In the genomic region with DNA sequence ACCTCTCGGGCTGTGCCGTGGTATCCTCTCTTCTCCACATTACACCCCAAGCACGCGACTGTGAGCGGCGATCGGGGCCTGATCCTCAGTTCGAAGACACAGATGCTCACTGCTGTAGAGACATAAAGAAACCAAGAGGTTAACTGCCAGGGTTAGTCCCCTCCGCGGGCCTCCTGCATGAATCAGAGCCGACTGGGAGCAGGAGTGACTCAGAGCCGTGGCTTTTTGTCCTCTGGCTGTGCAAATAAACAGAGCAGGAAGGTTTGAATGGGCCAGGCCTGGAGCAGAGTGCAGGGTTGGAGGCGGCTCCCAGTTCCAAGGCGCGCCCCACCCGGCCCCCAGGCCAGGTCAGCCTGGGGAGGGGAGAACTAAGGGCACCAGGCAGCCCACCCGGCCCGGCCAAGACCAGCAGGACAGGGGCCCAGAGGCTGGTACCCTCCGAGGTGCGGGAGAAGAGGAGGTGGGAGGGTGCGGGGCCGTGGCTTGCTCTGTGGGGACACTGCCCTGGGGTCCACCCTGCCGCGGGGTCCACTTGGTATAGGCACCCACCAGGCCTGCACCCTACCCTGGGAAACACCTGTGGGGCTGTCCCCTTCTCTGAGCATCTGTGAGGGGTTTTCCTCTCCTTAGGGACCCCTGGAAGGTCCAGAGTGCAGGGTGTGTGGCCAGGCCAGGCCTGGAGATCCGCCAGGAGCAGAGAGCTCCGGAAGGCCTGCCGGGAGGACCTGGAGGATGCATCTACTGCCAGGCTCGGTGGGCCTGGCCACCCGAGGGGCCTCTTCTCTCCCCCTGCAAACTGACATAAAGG, we compare ENCODE assay signal across 9 cellular contexts. TPM values are rescaled to one million over a fixed set of nuclear protein-coding genes. Genes with fewer than 3 reads are reported as not detected.
A peak's percentile ranks its signal among the peaks of the same experiment; 100 is the strongest.
DNase-seq lines count a peak whose midpoint lies in the region; ATAC-seq and TF ChIP-seq lines count a peak whose summit lies in the region.
"Had no signal": no experiment of that assay in that cellular context is flagged by ENCODE, and none has a peak within 500 bp of the region (broad histone marks: within the 10 kb centered on the region; RNA-seq: fewer than 3 reads in every experiment).

No MANE protein-coding gene starts in this region.

- peak overlapping the region; percentile 63 for H3K27ac Mint-ChIP-seq in Calu3 (ENCODE audit: unreplicated experiment)
- no peak overlapping the region for H3K27ac Mint-ChIP-seq in CD8-positive, alpha-beta T cell
- H3K27ac Mint-ChIP-seq: naive B cell had no signal

- H3K4me2 ChIP-seq in smooth muscle cell, result peak overlapping the region; percentile 67

- no peak for TF ChIP-seq CTCF in Calu3 (IDR thresholded peaks at IDR 0.05; ENCODE audit: unreplicated experiment)
- TF ChIP-seq CTCF in smooth muscle cell (IDR thresholded peaks at IDR 0.05; ENCODE audit: borderline replicate concordance, insufficient read depth, poor library complexity, severe bottlenecking), result no peak
- TF ChIP-seq CTCF in CD8-positive, alpha-beta T cell (IDR thresholded peaks at IDR 0.05), result no peak

- 10% methylated on average over 28 of the region's 29 CpGs for WGBS in smooth muscle cell (ENCODE audit: low lambda C conversion rate)

- peak overlapping the region; percentile 7 for H3K4me3 ChIP-seq in smooth muscle cell
- H3K4me3 ChIP-seq in CD8-positive, alpha-beta T cell (ENCODE audit: low read depth, low read length), result no peak overlapping the region

- H3K27ac ChIP-seq in smooth muscle cell (ENCODE audit: low read depth), result peak overlapping the region; percentile 81
- no peak overlapping the region for H3K27ac ChIP-seq in CD8-positive, alpha-beta T cell (ENCODE audit: low read depth, low read length)

- H3K4me1 Mint-ChIP-seq in Calu3 (ENCODE audit: low read depth, unreplicated experiment), result peaks cover 31% of the 10 kb centered on the region
- H3K4me1 Mint-ChIP-seq in CD8-positive, alpha-beta T cell (ENCODE audit: low read depth), result no peaks in the 10 kb centered on the region
- H3K4me1 Mint-ChIP-seq: naive B cell had no signal

- H3K9me3 Mint-ChIP-seq in Calu3 (ENCODE audit: low read depth, unreplicated experiment), result no peaks in the 10 kb centered on the region
- no peaks in the 10 kb centered on the region for H3K9me3 Mint-ChIP-seq in CD8-positive, alpha-beta T cell
- H3K9me3 Mint-ChIP-seq: naive B cell had no signal

- peak overlapping the region; percentile 76 for H3K4me3 Mint-ChIP-seq in Calu3 (ENCODE audit: low read depth, unreplicated experiment)
- H3K4me3 Mint-ChIP-seq in CD8-positive, alpha-beta T cell, result no peak overlapping the region
- H3K4me3 Mint-ChIP-seq: naive B cell had no signal

- POLR2A ChIA-PET in CD8-positive, alpha-beta T cell (lab: Charles Lee), result no interaction called here

- H2AFZ ChIP-seq in smooth muscle cell (ENCODE audit: low read depth), result peak overlapping the region; percentile 31

- H3K9ac ChIP-seq in smooth muscle cell (ENCODE audit: low read depth), result peak overlapping the region; percentile 53

- BruUV-seq in Calu3 (replicated peaks; lab: Mats Ljungman, UMichigan), result no TSS peak

- no peaks in the 10 kb centered on the region for H4K20me1 ChIP-seq in smooth muscle cell (ENCODE audit: low read depth)

- no peaks in the 10 kb centered on the region for H3K9me3 ChIP-seq in smooth muscle cell (replicated peaks; ENCODE audit: low read depth)
- no peaks in the 10 kb centered on the region for H3K9me3 ChIP-seq in CD8-positive, alpha-beta T cell (ENCODE audit: low read length)

- no peak for ATAC-seq in CD8-positive, alpha-beta T cell

- peaks cover 7% of the 10 kb centered on the region for H3K36me3 Mint-ChIP-seq in Calu3 (ENCODE audit: insufficient read depth, unreplicated experiment)
- no peaks in the 10 kb centered on the region for H3K36me3 Mint-ChIP-seq in CD8-positive, alpha-beta T cell
- H3K36me3 Mint-ChIP-seq: naive B cell had no signal

- H3K27me3 Mint-ChIP-seq in Calu3 (ENCODE audit: unreplicated experiment), result peaks cover 14% of the 10 kb centered on the region
- H3K27me3 Mint-ChIP-seq in CD8-positive, alpha-beta T cell (ENCODE audit: low read depth), result peaks cover 6% of the 10 kb centered on the region

- intact Hi-C loops in Calu3 (cut with micrococcal nuclease; ENCODE audit: unreplicated experiment), result no loop called here
- intact Hi-C loops in CD8-positive, alpha-beta T cell (cut with DNase I, micrococcal nuclease), result no loop called here

- H3K36me3 ChIP-seq in smooth muscle cell (ENCODE audit: low read depth), result no peaks in the 10 kb centered on the region
- no peaks in the 10 kb centered on the region for H3K36me3 ChIP-seq in CD8-positive, alpha-beta T cell (ENCODE audit: insufficient read depth, low read length)

- H3K27me3 ChIP-seq in smooth muscle cell (ENCODE audit: low read depth), result no peaks in the 10 kb centered on the region
- no peaks in the 10 kb centered on the region for H3K27me3 ChIP-seq in CD8-positive, alpha-beta T cell (ENCODE audit: insufficient read depth, low read length)

- H3K4me1 ChIP-seq in smooth muscle cell (ENCODE audit: low read depth), result peaks cover 22% of the 10 kb centered on the region
- H3K4me1 ChIP-seq in CD8-positive, alpha-beta T cell (ENCODE audit: insufficient read depth, low read length), result no peaks in the 10 kb centered on the region

- no peaks in the 10 kb centered on the region for H3F3A ChIP-seq in smooth muscle cell (ENCODE audit: low read depth)

- DNase-seq in Calu3 (peak; percentile 89), MV-4-11 (lab: John Stamatoyannopoulos, UW) (peak; percentile 88), amniotic stem cell (lab: John Stamatoyannopoulos, UW) (peak; percentile 98), iPS DF 4.7 (ENCODE audit: extremely low read depth, low spot score) (peak; percentile 71), smooth muscle cell (lab: John Stamatoyannopoulos, UW; ENCODE audit: unreplicated experiment) (peak; percentile 66), activated gamma-delta T cell (lab: John Stamatoyannopoulos, UW) (no peak), D341Med (ENCODE audit: low spot score) (no peak)
- no peak for DNase-seq in CD8-positive, alpha-beta T cell
- DNase-seq: naive B cell had no signal

- CTCF ChIA-PET in Calu3 (lab: Charles Lee), result interaction anchor here (0.7 kb wide), 1 partner anchor 1911 kb away, joined by 4 read pairs; no protein-coding TSS in a partner anchor
- CTCF ChIA-PET in CD8-positive, alpha-beta T cell (lab: Charles Lee), result no interaction called here

- no peaks in the 10 kb centered on the region for H3K79me2 ChIP-seq in smooth muscle cell (ENCODE audit: low read depth)

RNA-seq across cellular contexts. Expression of a gene that starts 16.5 kb away (rescaled TPM):
- total RNA-seq in Calu3 (2022), result not detected in 2 replicates
- 0.18 and 2.4 TPM in 2 replicates for total RNA-seq in smooth muscle cell
- polyA plus RNA-seq in smooth muscle cell, result 1.0 and 1.7 TPM in 2 replicates
- not detected for total RNA-seq in CD8-positive, alpha-beta T cell

Comparison
In these comparisons a context has a peak if more than half of its experiments do, and no peak if none do; other contexts are left out.
1. DNase-seq: peak in Calu3 (single experiment), MV-4-11 (single experiment), amniotic stem cell (single experiment), iPS DF 4.7 (single experiment) and smooth muscle cell (single experiment); none in activated gamma-delta T cell (single experiment), D341Med (single experiment) and CD8-positive, alpha-beta T cell (0 of 7).